ENCODE assay signal across 16 cellular contexts in genomic region chr20:25254571-25254970, GRCh38. TPM values are rescaled to one million over a fixed set of nuclear protein-coding genes. Genes with fewer than 3 reads are reported as not detected.
A peak's percentile ranks its signal among the peaks of the same experiment; 100 is the strongest.
DNase-seq lines count a peak whose midpoint lies in the region; ATAC-seq, FAIRE-seq and TF ChIP-seq lines count a peak whose summit lies in the region.
"Had no signal": no experiment of that assay in that cellular context is flagged by ENCODE, and none has a peak within 500 bp of the region (broad histone marks: within the 10 kb centered on the region; RNA-seq: fewer than 3 reads in every experiment).

No MANE protein-coding gene starts in this region.

- ATAC-seq in HG02884 (IDR thresholded peaks at IDR 0.05; ENCODE audit: unreplicated experiment) = no peak

- peak overlapping the region; percentile 13 for H3K4me2 ChIP-seq in skeletal muscle satellite cell (ENCODE audit: low read length)

- no peaks in the 10 kb centered on the region for H3K4me1 Mint-ChIP-seq in Calu3 (ENCODE audit: low read depth, unreplicated experiment)

- CTCF ChIA-PET in Calu3 (lab: Charles Lee) = no interaction called here

- FAIRE-seq in kidney (lab: Jason Lieb, UNC) (no peak), small intestine (lab: Jason Lieb, UNC) (no peak)

- H3K36me3 Mint-ChIP-seq in Calu3 (ENCODE audit: insufficient read depth, unreplicated experiment) = peaks cover 92% of the 10 kb centered on the region

- WGBS in small intestine, 3 donors = 61 to 66% (median 65%) methylated on average over 5 of the region's 5 CpGs

- peak overlapping the region in 1 of 2 donors; percentile 73 for H3K9ac ChIP-seq in colonic mucosa (ENCODE audit: low read depth in 2 of 2, low read length in 2 of 2)
- H3K9ac ChIP-seq in kidney (ENCODE audit: low read length in 2 of 2) = no peak overlapping the region
- H3K9ac ChIP-seq in skeletal muscle satellite cell (ENCODE audit: low read depth, low read length) = no peak overlapping the region
- H3K9ac ChIP-seq: BLaER1 had no signal

- TF ChIP-seq CTCF in Calu3 (IDR thresholded peaks at IDR 0.05; ENCODE audit: unreplicated experiment) = no peak
- TF ChIP-seq CTCF in colonic mucosa (IDR thresholded peaks at IDR 0.05) = no peak
- no peak for TF ChIP-seq CTCF in kidney (IDR thresholded peaks at IDR 0.05; ENCODE audit: borderline replicate concordance, extremely low read depth, insufficient read depth)

- peaks cover 13% of the 10 kb centered on the region for H3K4me1 ChIP-seq in colonic mucosa
- peaks cover 26 to 28% of the 10 kb centered on the region in 2 donors for H3K4me1 ChIP-seq in kidney (ENCODE audit: control insufficient read depth in 1 of 2, insufficient read depth in 1 of 2, low read depth in 1 of 2, low read length in 2 of 2)
- H3K4me1 ChIP-seq in skeletal muscle satellite cell (ENCODE audit: control insufficient read depth, insufficient read depth, low read length) = peaks cover 63% of the 10 kb centered on the region
- H3K4me1 ChIP-seq in small intestine (ENCODE audit: control insufficient read depth in 2 of 2, insufficient read depth in 1 of 2, low read depth in 1 of 2, low read length in 1 of 2) = peaks cover 2% of the 10 kb centered on the region in 2 donors

- no TSS peak for BruUV-seq in Calu3 (replicated peaks; lab: Mats Ljungman, UMichigan)

- H3K9me3 ChIP-seq in colonic mucosa = no peaks in the 10 kb centered on the region
- no peaks in the 10 kb centered on the region for H3K9me3 ChIP-seq in kidney (ENCODE audit: control insufficient read depth in 1 of 2, low read length in 2 of 2)
- H3K9me3 ChIP-seq in skeletal muscle satellite cell (replicated peaks; ENCODE audit: low read length) = no peaks in the 10 kb centered on the region
- no peaks in the 10 kb centered on the region for H3K9me3 ChIP-seq in small intestine (ENCODE audit: control insufficient read depth, low read depth)
- no peaks in the 10 kb centered on the region for H3K9me3 ChIP-seq in MG63

- intact Hi-C loops in Calu3 (cut with micrococcal nuclease; ENCODE audit: unreplicated experiment) = no loop called here
- intact Hi-C loops in colonic mucosa (cut with DNase I) = no loop called here
- intact Hi-C loops in kidney (cut with DNase I) = no loop called here

- H3K36me3 ChIP-seq in colonic mucosa (no peaks in the 10 kb centered on the region), kidney (ENCODE audit: control insufficient read depth in 1 of 2, insufficient read depth in 2 of 2, low read length in 2 of 2) (peaks cover 0 to 2% of the 10 kb centered on the region in 2 donors), skeletal muscle satellite cell (ENCODE audit: insufficient read depth, low read length) (peaks cover 59% of the 10 kb centered on the region), small intestine (ENCODE audit: control insufficient read depth in 2 of 2, insufficient read depth in 2 of 2, low read length in 2 of 2) (no peaks in the 10 kb centered on the region), MG63 (no peaks in the 10 kb centered on the region; the same call in none of the 2 replicates)

- DNase-seq in Calu3 = no peak
- DNase-seq in colonic mucosa = peak; percentile 6
- DNase-seq in kidney = no peak
- no peak for DNase-seq in germinal center (ENCODE audit: low spot score)
- no peak for DNase-seq in small intestine
- DNase-seq in MG63 = no peak
- DNase-seq: activated T-cell treated with anti-CD3 and anti-CD28 coated beads for 4 hours; DMS79; erythroblast; GOT3; NCI-H526 treated with DMSO at 0.1 percent for 48 hours; stimulated activated CD4-positive, alpha-beta T cell treated with anti-CD3 and anti-CD28 coated beads, Interleukin-4, amount 100 ng/mL, for 4 hours had no signal

- no peak overlapping the region for H3K27ac Mint-ChIP-seq in Calu3 (ENCODE audit: unreplicated experiment)

- H3K27me3 Mint-ChIP-seq in Calu3 (ENCODE audit: unreplicated experiment) = no peaks in the 10 kb centered on the region

- H3K27ac ChIP-seq in colonic mucosa (peak overlapping the region; percentile 65), kidney (ENCODE audit: low read depth in 2 of 2, low read length in 2 of 2) (peak overlapping the region; percentile 81 to 88), small intestine (ENCODE audit: low read depth in 1 of 2, low read length in 1 of 2) (no peak overlapping the region)
- H3K27ac ChIP-seq: BLaER1 had no signal

- H3K4me3 ChIP-seq in colonic mucosa (no peak overlapping the region), kidney (ENCODE audit: low read length in 2 of 2) (no peak overlapping the region), skeletal muscle satellite cell (ENCODE audit: low read length) (no peak overlapping the region), small intestine (ENCODE audit: low read depth in 1 of 2, low read length in 2 of 2) (no peak overlapping the region), MG63 (no peak overlapping the region)
- H3K4me3 ChIP-seq: BLaER1, hepatocyte had no signal

- H3K27me3 ChIP-seq in colonic mucosa (no peaks in the 10 kb centered on the region), skeletal muscle satellite cell (ENCODE audit: control insufficient read depth, insufficient read depth, low read length) (no peaks in the 10 kb centered on the region), small intestine (ENCODE audit: control insufficient read depth in 2 of 2, insufficient read depth in 2 of 2, low read length in 2 of 2) (no peaks in the 10 kb centered on the region), MG63 (no peaks in the 10 kb centered on the region)
- H3K27me3 ChIP-seq: BLaER1, hepatocyte had no signal

- H3K4me3 Mint-ChIP-seq in Calu3 (ENCODE audit: low read depth, unreplicated experiment) = peak overlapping the region; percentile 69

- H3K9me3 Mint-ChIP-seq in Calu3 (ENCODE audit: low read depth, unreplicated experiment) = no peaks in the 10 kb centered on the region

RNA-seq across cellular contexts. Expression of gene PYGB, which starts 6.7 kb away (rescaled TPM):
- total RNA-seq in Calu3 (2022) = 253 and 258 TPM in 2 replicates
- 100 to 1,000 TPM; 211 to 295 TPM for total RNA-seq in colonic mucosa
- total RNA-seq in kidney = 176 TPM
- 50.9 TPM for polyA plus RNA-seq in kidney (ENCODE audit: insufficient read depth, low read depth, low replicate concordance)
- total RNA-seq in skeletal muscle satellite cell (2012; rRNA removed) = 414 and 533 TPM in 2 replicates
- 10 to 100 TPM; 25.7 to 37.0 (median 28.4) TPM for polyA plus RNA-seq in small intestine
- 49.2 and 67.8 TPM in 2 replicates for total RNA-seq in MG63 (2014; rRNA removed; shearing (Covaris generic); ENCODE audit: low replicate concordance)

RNA-seq across cellular contexts. Expression of gene ENTPD6, which starts 59.1 kb away (rescaled TPM):
- 56.3 and 61.5 TPM in 2 replicates for total RNA-seq in Calu3 (2022)
- 100 to 1,000 TPM; 120 to 201 TPM for total RNA-seq in colonic mucosa
- total RNA-seq in kidney = 95.7 TPM
- 59.0 TPM for polyA plus RNA-seq in kidney (ENCODE audit: insufficient read depth, low read depth, low replicate concordance)
- total RNA-seq in skeletal muscle satellite cell (2012; rRNA removed) = 75.4 and 76.6 TPM in 2 replicates
- 100 to 1,000 TPM in 2 of 3 donors, 10 to 100 TPM in 1; 84.1 to 242 (median 163) TPM for polyA plus RNA-seq in small intestine
- 41.4 and 59.6 TPM in 2 replicates for total RNA-seq in MG63 (2014; rRNA removed; shearing (Covaris generic); ENCODE audit: low replicate concordance)

Comparison
In these comparisons a context has a peak if more than half of its experiments do, and no peak if none do; other contexts are left out.
1. H3K27ac ChIP-seq: peak in colonic mucosa (single experiment) and kidney (2 of 2); none in small intestine (0 of 2).